In genomic region chr1:6360517-6360916, GRCh38 we compare ENCODE assay signal across 9 cellular contexts. TPM values are rescaled to one million over a fixed set of nuclear protein-coding genes. Genes with fewer than 3 reads are reported as not detected.
A peak's percentile ranks its signal among the peaks of the same experiment; 100 is the strongest.
DNase-seq lines count a peak whose midpoint lies in the region; ATAC-seq and TF ChIP-seq lines count a peak whose summit lies in the region.
"Had no signal": no experiment of that assay in that cellular context is flagged by ENCODE, and none has a peak within 500 bp of the region (broad histone marks: within the 10 kb centered on the region; RNA-seq: fewer than 3 reads in every experiment).

No MANE protein-coding gene starts in this region.

- H3K9me3 ChIP-seq in CD8-positive, alpha-beta T cell (ENCODE audit: low read length), result no peaks in the 10 kb centered on the region
- H3K9me3 ChIP-seq in Panc1 (ENCODE audit: control insufficient read depth, insufficient read depth, low read depth, low read length) (no peaks in the 10 kb centered on the region), gastroesophageal sphincter (no peaks in the 10 kb centered on the region)

- H3K9ac ChIP-seq in rectal smooth muscle tissue (ENCODE audit: low read length), result no peak overlapping the region

- in situ Hi-C loops in Panc1 (cut with HindIII; ENCODE audit: low pct_unique_long_range_greater_than_20kb, low sequenced_read_pairs), result no loop called here

- no TSS peak for BruUV-seq in Panc1 (replicated peaks; lab: Mats Ljungman, UMichigan)

- POLR2A ChIA-PET in CD8-positive, alpha-beta T cell (lab: Charles Lee), result interaction anchor here (0.7 to 3.1 kb wide), 2 partner anchors 34 to 241 kb away, joined by 3 to 17 read pairs; partner anchors contain the start of gene ACOT7
- POLR2A ChIA-PET in Panc1 (lab: Charles Lee), result interaction anchor here (0.7 kb wide), 1 partner anchor 39 kb away, joined by 3 read pairs; no protein-coding TSS in a partner anchor

- 45 to 64% methylated on average over 3 to 4 of the region's 8 CpGs for WGBS in gastroesophageal sphincter (ENCODE audit: low coverage in 1 of 2), 2 donors

- peaks cover 43% of the 10 kb centered on the region for H3K4me1 Mint-ChIP-seq in CD8-positive, alpha-beta T cell (ENCODE audit: low read depth)

- H3K36me3 ChIP-seq in CD8-positive, alpha-beta T cell (ENCODE audit: insufficient read depth, low read length), result no peaks in the 10 kb centered on the region
- H3K36me3 ChIP-seq in Panc1 (ENCODE audit: control insufficient read depth, insufficient read depth, low read length), result no peaks in the 10 kb centered on the region
- H3K36me3 ChIP-seq in gastroesophageal sphincter, result no peaks in the 10 kb centered on the region
- no peaks in the 10 kb centered on the region for H3K36me3 ChIP-seq in rectal smooth muscle tissue (ENCODE audit: control insufficient read depth, insufficient read depth, low read length)

- ATAC-seq in CD8-positive, alpha-beta T cell, result no peak
- ATAC-seq in Panc1 (no peak), gastroesophageal sphincter (no peak), foreskin keratinocyte (no peak)

- H3K4me1 ChIP-seq in CD8-positive, alpha-beta T cell (ENCODE audit: insufficient read depth, low read length), result peaks cover 52% of the 10 kb centered on the region
- H3K4me1 ChIP-seq in Panc1 (ENCODE audit: control insufficient read depth, insufficient read depth, low read length), result peaks cover 59% of the 10 kb centered on the region
- H3K4me1 ChIP-seq in gastroesophageal sphincter, result peaks cover 0 to 41% (median 25%) of the 10 kb centered on the region in 3 donors
- peaks cover 6% of the 10 kb centered on the region for H3K4me1 ChIP-seq in rectal smooth muscle tissue (ENCODE audit: control insufficient read depth, insufficient read depth, low read length)
- H3K4me1 ChIP-seq in foreskin keratinocyte, result peaks cover 17% of the 10 kb centered on the region

- peak overlapping the region; percentile 18 for H3K4me3 Mint-ChIP-seq in CD8-positive, alpha-beta T cell

- DNase-seq in CD8-positive, alpha-beta T cell, result no peak
- DNase-seq in Panc1 (ENCODE audit: low read depth, low spot score) (no peak), inferior parietal cortex (ENCODE audit: extremely low spot score) (no peak), foreskin keratinocyte (no peak), EL (no peak)
- DNase-seq in NK-92 treated with Interleukin-12 subunit alpha and Interleukin-12 subunit beta, amount 100 ng/mL, for 24 hours (lab: John Stamatoyannopoulos, UW), result no peak
- DNase-seq: GDM1 had no signal

- H3K27me3 Mint-ChIP-seq in CD8-positive, alpha-beta T cell (ENCODE audit: low read depth), result no peaks in the 10 kb centered on the region

- no peak for TF ChIP-seq POLR2A in gastroesophageal sphincter (IDR thresholded peaks at IDR 0.05)

- intact Hi-C loops in CD8-positive, alpha-beta T cell (cut with DNase I, micrococcal nuclease), result loop anchor here in 1 of 2 experiments (5.0 kb wide), 1 partner anchor 117 kb away; no protein-coding TSS in a partner anchor
- intact Hi-C loops in Panc1 (cut with micrococcal nuclease; ENCODE audit: unreplicated experiment), result no loop called here

- H3K27me3 ChIP-seq in CD8-positive, alpha-beta T cell (ENCODE audit: insufficient read depth, low read length), result no peaks in the 10 kb centered on the region
- no peaks in the 10 kb centered on the region for H3K27me3 ChIP-seq in Panc1 (ENCODE audit: control insufficient read depth, insufficient read depth, low read length)
- H3K27me3 ChIP-seq in gastroesophageal sphincter, result no peaks in the 10 kb centered on the region
- H3K27me3 ChIP-seq in rectal smooth muscle tissue (ENCODE audit: control insufficient read depth, insufficient read depth, low read length), result no peaks in the 10 kb centered on the region
- H3K27me3 ChIP-seq in foreskin keratinocyte, result no peaks in the 10 kb centered on the region

- CTCF ChIA-PET in CD8-positive, alpha-beta T cell (lab: Charles Lee), result interaction anchor here (0.9 to 8.0 kb wide), 7 partner anchors 11 to 194 kb away, joined by 3 to 110 read pairs (median 13); partner anchors contain the start of genes ACOT7 and NOL9
- CTCF ChIA-PET in Panc1 (lab: Charles Lee), result no interaction called here

- H3K9me3 Mint-ChIP-seq in CD8-positive, alpha-beta T cell, result no peaks in the 10 kb centered on the region

- peak overlapping the region; percentile 49 for H3K27ac ChIP-seq in CD8-positive, alpha-beta T cell (ENCODE audit: low read depth, low read length)
- H3K27ac ChIP-seq in Panc1 (ENCODE audit: low read length) (peak overlapping the region; percentile 88), gastroesophageal sphincter (peak overlapping the region in 3 of 4 donors; percentile 74 to 87 (median 84)), rectal smooth muscle tissue (ENCODE audit: low read depth, low read length) (peak overlapping the region; percentile 77), foreskin keratinocyte (no peak overlapping the region)

- no peak for TF ChIP-seq CTCF in CD8-positive, alpha-beta T cell (IDR thresholded peaks at IDR 0.05)
- TF ChIP-seq CTCF in Panc1 (IDR thresholded peaks at IDR 0.05) (no peak), gastroesophageal sphincter (IDR thresholded peaks at IDR 0.05) (no peak), foreskin keratinocyte (conservative IDR thresholded peaks at IDR 0.05) (no peak)

- TF ChIP-seq EP300 in gastroesophageal sphincter (IDR thresholded peaks at IDR 0.05), result no peak

- H3K4me3 ChIP-seq in CD8-positive, alpha-beta T cell (ENCODE audit: low read depth, low read length), result no peak overlapping the region
- H3K4me3 ChIP-seq in Panc1 (ENCODE audit: low read depth in 2 of 2, low read length in 2 of 2) (no peak overlapping the region), gastroesophageal sphincter (no peak overlapping the region), rectal smooth muscle tissue (ENCODE audit: low read length) (peak overlapping the region; percentile 39)

- peak overlapping the region; percentile 49 for H3K27ac Mint-ChIP-seq in CD8-positive, alpha-beta T cell

- no peaks in the 10 kb centered on the region for H3K36me3 Mint-ChIP-seq in CD8-positive, alpha-beta T cell

RNA-seq across cellular contexts. Expression of gene ACOT7, which starts 33.0 kb away (rescaled TPM):
- total RNA-seq in CD8-positive, alpha-beta T cell, result 1 to 10 TPM; 2.8 to 3.1 TPM
- 120 TPM for total RNA-seq in Panc1 (2021; ENCODE audit: unreplicated experiment)
- 194 TPM for polyA plus RNA-seq in Panc1 (2012; ENCODE audit: insufficient read length)
- 10 to 100 TPM; 22.3 to 32.5 (median 25.0) TPM for total RNA-seq in gastroesophageal sphincter
- total RNA-seq in foreskin keratinocyte, result 138 and 139 TPM in 2 replicates
- polyA plus RNA-seq in foreskin keratinocyte, result 239 and 257 TPM in 2 replicates

RNA-seq across cellular contexts. Expression of gene HES2, which starts 59.2 kb away (rescaled TPM):
- total RNA-seq in CD8-positive, alpha-beta T cell, result not detected
- total RNA-seq in Panc1 (2021; ENCODE audit: unreplicated experiment) (11.1 TPM), gastroesophageal sphincter (1 to 10 TPM in 1 of 4 donors, not detected in 3; 7.3 TPM), foreskin keratinocyte (33.0 and 40.3 TPM in 2 replicates)
- polyA plus RNA-seq in Panc1 (2012; ENCODE audit: insufficient read length), result 18.8 TPM
- polyA plus RNA-seq in foreskin keratinocyte, result 27.0 and 33.7 TPM in 2 replicates

Comparison
In these comparisons a context has a peak if more than half of its experiments do, and no peak if none do; other contexts are left out.
1. RNA of gene ACOT7, which starts 33.0 kb away (total RNA-seq): 138 to 139 TPM in foreskin keratinocyte, 120 TPM in Panc1 (single experiment) and 22.3 to 32.5 TPM in gastroesophageal sphincter; 2.8 to 3.1 TPM in CD8-positive, alpha-beta T cell; every median in the first group is over 4 times any median in the second.